ENCODE assay signal across 18 cellular contexts in the genomic region with DNA sequence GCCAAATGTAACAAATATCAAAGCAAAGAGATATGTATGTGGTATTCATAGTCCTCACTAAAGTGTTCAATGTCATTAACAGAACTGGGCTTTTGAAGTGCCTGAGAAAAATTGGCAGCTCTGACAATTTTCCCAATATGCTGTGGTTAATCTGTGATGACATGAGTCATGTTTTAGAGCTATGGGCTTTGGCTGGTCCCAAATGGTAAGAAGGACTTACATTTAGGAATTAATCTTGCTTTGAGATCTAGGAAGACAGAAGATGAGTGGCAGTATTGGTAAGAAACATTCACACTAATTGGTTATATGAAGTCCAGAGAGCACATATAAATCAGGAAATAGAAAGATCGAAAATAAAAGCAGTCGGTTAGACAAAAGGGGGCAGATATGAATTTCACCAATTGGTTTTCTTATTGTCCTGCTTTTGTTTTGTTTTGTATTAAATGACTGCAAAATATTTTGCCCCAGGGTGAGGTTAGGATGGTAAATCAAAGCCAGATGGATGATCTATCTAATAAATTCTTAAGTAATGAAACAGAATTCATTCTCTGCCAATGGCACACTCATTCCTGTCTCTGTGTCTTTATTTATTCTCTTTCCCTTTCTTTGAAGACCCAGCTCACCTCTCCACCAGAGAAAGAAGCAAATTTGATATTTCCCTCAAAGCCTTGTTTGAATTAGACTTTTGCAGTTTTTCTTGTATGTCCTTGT.
DNase-seq lines count a peak whose midpoint lies in the region; ATAC-seq and TF ChIP-seq lines count a peak whose summit lies in the region.
"Had no signal": no experiment of that assay in that cellular context is flagged by ENCODE, and none has a peak within 500 bp of the region (broad histone marks: within the 10 kb centered on the region; RNA-seq: fewer than 3 reads in every experiment).

No MANE protein-coding gene starts in this region.

- H3K4me2 ChIP-seq in SK-N-SH = no peak overlapping the region
- H3K4me2 ChIP-seq: BLaER1 had no signal

- peak overlapping the region; percentile 70 for H3K4me3 Mint-ChIP-seq in HFFc6
- no peak overlapping the region for H3K4me3 Mint-ChIP-seq in stimulated activated effector memory CD8-positive, alpha-beta T cell treated with anti-CD3 and anti-CD28 coated beads, Interleukin-12 subunit alpha, Interleukin-12 subunit beta, amount 100 ng/mL, for 72 hours
- H3K4me3 Mint-ChIP-seq: CD8-positive, alpha-beta T cell; T-helper 17 cell had no signal

- TF ChIP-seq CTCF in HFFc6 (IDR thresholded peaks at IDR 0.05) = no peak
- no peak for TF ChIP-seq CTCF in SK-N-SH (IDR thresholded peaks at IDR 0.05)
- TF ChIP-seq CTCF in testis (IDR thresholded peaks at IDR 0.05) = no peak
- no peak for TF ChIP-seq CTCF in esophagus squamous epithelium (IDR thresholded peaks at IDR 0.05)

- intact Hi-C loops in testis (cut with DNase I; ENCODE audit: low total_unique reads) (no loop called here), esophagus squamous epithelium (cut with DNase I) (no loop called here)

- no peaks in the 10 kb centered on the region for H3K27me3 Mint-ChIP-seq in HFFc6 (ENCODE audit: insufficient read depth)
- H3K27me3 Mint-ChIP-seq: T-helper 17 cell had no signal

- no peak overlapping the region for H3K4me3 ChIP-seq in SK-N-SH (ENCODE audit: low read depth in 2 of 2, low read length in 1 of 2)
- no peak overlapping the region for H3K4me3 ChIP-seq in testis
- no peak overlapping the region for H3K4me3 ChIP-seq in esophagus squamous epithelium
- H3K4me3 ChIP-seq: BLaER1 had no signal

- peak in 1 of 2 experiments; percentile 32; a peak in 1 of 4 replicates for TF ChIP-seq EP300 in SK-N-SH (IDR thresholded peaks at IDR 0.05; ENCODE audit: borderline replicate concordance in 1 of 2, low read depth in 1 of 2, low read length in 1 of 2)

- H3K9ac ChIP-seq in SK-N-SH = no peak overlapping the region
- H3K9ac ChIP-seq: BLaER1 had no signal

- no peak overlapping the region for H2AFZ ChIP-seq in SK-N-SH (ENCODE audit: low read depth)

- POLR2A ChIA-PET in SK-N-SH (lab: Yijun Ruan, JAX) = no interaction called here

- H3K27ac ChIP-seq in SK-N-SH (ENCODE audit: low read depth in 2 of 2, low read length in 1 of 2) (peak overlapping the region in 1 of 2 experiments; percentile 52; a peak in 2 of 4 replicates), testis (no peak overlapping the region), esophagus squamous epithelium (no peak overlapping the region)
- H3K27ac ChIP-seq: BLaER1 had no signal

- no peaks in the 10 kb centered on the region for H3F3A ChIP-seq in SK-N-SH (replicated peaks; ENCODE audit: insufficient read depth)

- no peaks in the 10 kb centered on the region for H4K20me1 ChIP-seq in SK-N-SH (ENCODE audit: insufficient read depth)
- H4K20me1 ChIP-seq: BLaER1 had no signal

- H3K79me2 ChIP-seq in SK-N-SH (ENCODE audit: insufficient read depth) = no peaks in the 10 kb centered on the region

- H3K4me1 ChIP-seq in SK-N-SH (ENCODE audit: control insufficient read depth in 1 of 2, insufficient read depth in 2 of 2, low read depth in 1 of 2, low read length in 1 of 2) = no peaks in the 10 kb centered on the region
- no peaks in the 10 kb centered on the region for H3K4me1 ChIP-seq in testis
- H3K4me1 ChIP-seq in esophagus squamous epithelium = no peaks in the 10 kb centered on the region
- H3K4me1 ChIP-seq: BLaER1 had no signal

- TF ChIP-seq RAD21 in SK-N-SH (IDR thresholded peaks at IDR 0.05; ENCODE audit: low read length) = no peak

- H3K27ac Mint-ChIP-seq in HFFc6 = peak overlapping the region; percentile 67
- H3K27ac Mint-ChIP-seq in stimulated activated effector memory CD8-positive, alpha-beta T cell treated with anti-CD3 and anti-CD28 coated beads, Interleukin-12 subunit alpha, Interleukin-12 subunit beta, amount 100 ng/mL, for 72 hours = no peak overlapping the region
- H3K27ac Mint-ChIP-seq: CD8-positive, alpha-beta T cell; T-helper 17 cell had no signal

- peak; percentile 69 for DNase-seq in EH (ENCODE audit: low read depth)
- DNase-seq in HFFc6 = peak; percentile 65
- DNase-seq in SK-N-SH = no peak
- DNase-seq in glomerular visceral epithelial cell (ENCODE audit: extremely low spot score) = peak; percentile 12
- DNase-seq in testis = no peak
- no peak for DNase-seq in stimulated activated effector memory CD8-positive, alpha-beta T cell treated with anti-CD3 and anti-CD28 coated beads, Interleukin-12 subunit alpha, Interleukin-12 subunit beta, amount 100 ng/mL, for 72 hours (ENCODE audit: low spot score in 2 of 2)
- no peak for DNase-seq in esophagus squamous epithelium (lab: John Stamatoyannopoulos, UW)
- DNase-seq: ACHN; CD8-positive, alpha-beta T cell; Karpas-422; NCI-H1417 treated with DMSO at 0.1 percent for 48 hours; NCI-H2029; NCI-H510A treated with DMSO at 0.1 percent for 48 hours; NCI-H82; SHP77; T-helper 17 cell had no signal

- H3K9me3 Mint-ChIP-seq in HFFc6 = no peaks in the 10 kb centered on the region; the same call in 1 of the 2 replicates
- H3K9me3 Mint-ChIP-seq in stimulated activated effector memory CD8-positive, alpha-beta T cell treated with anti-CD3 and anti-CD28 coated beads, Interleukin-12 subunit alpha, Interleukin-12 subunit beta, amount 100 ng/mL, for 72 hours = no peaks in the 10 kb centered on the region
- H3K9me3 Mint-ChIP-seq: CD8-positive, alpha-beta T cell had no signal

- no peaks in the 10 kb centered on the region for H3K36me3 ChIP-seq in SK-N-SH (replicated peaks in 1 of 2; ENCODE audit: control insufficient read depth in 1 of 2, insufficient read depth in 2 of 2, low read length in 1 of 2)
- H3K36me3 ChIP-seq in testis (ENCODE audit: low read depth, missing control alignments) = no peaks in the 10 kb centered on the region
- H3K36me3 ChIP-seq in esophagus squamous epithelium = no peaks in the 10 kb centered on the region
- H3K36me3 ChIP-seq: BLaER1 had no signal

- 5% methylated on average over 2 of the region's 2 CpGs for WGBS in SK-N-SH (ENCODE audit: low lambda C conversion rate)
- 82 to 100% methylated on average over 2 of the region's 2 CpGs for WGBS in testis, 2 donors
- whole genome bisulfite sequencing in esophagus squamous epithelium, 2 donors = 65 to 71% methylated on average over 2 of the region's 2 CpGs

- no peaks in the 10 kb centered on the region for H3K27me3 ChIP-seq in SK-N-SH (ENCODE audit: insufficient read depth)
- H3K27me3 ChIP-seq in testis = no peaks in the 10 kb centered on the region
- H3K27me3 ChIP-seq in esophagus squamous epithelium = no peaks in the 10 kb centered on the region

- no peaks in the 10 kb centered on the region for H3K9me3 ChIP-seq in SK-N-SH
- H3K9me3 ChIP-seq in testis = no peaks in the 10 kb centered on the region
- no peaks in the 10 kb centered on the region for H3K9me3 ChIP-seq in esophagus squamous epithelium
- H3K9me3 ChIP-seq: BLaER1 had no signal

- TF ChIP-seq POLR2A in testis (IDR thresholded peaks at IDR 0.05) = no peak
- TF ChIP-seq POLR2A in esophagus squamous epithelium (IDR thresholded peaks at IDR 0.05) = no peak

- H3K36me3 Mint-ChIP-seq in HFFc6 (ENCODE audit: low read depth) = no peaks in the 10 kb centered on the region; the same call in 1 of the 2 replicates
- H3K36me3 Mint-ChIP-seq in stimulated activated effector memory CD8-positive, alpha-beta T cell treated with anti-CD3 and anti-CD28 coated beads, Interleukin-12 subunit alpha, Interleukin-12 subunit beta, amount 100 ng/mL, for 72 hours = no peaks in the 10 kb centered on the region
- H3K36me3 Mint-ChIP-seq: CD8-positive, alpha-beta T cell had no signal

- peaks cover 48% of the 10 kb centered on the region for H3K4me1 Mint-ChIP-seq in HFFc6 (ENCODE audit: low read depth)
- no peaks in the 10 kb centered on the region for H3K4me1 Mint-ChIP-seq in stimulated activated effector memory CD8-positive, alpha-beta T cell treated with anti-CD3 and anti-CD28 coated beads, Interleukin-12 subunit alpha, Interleukin-12 subunit beta, amount 100 ng/mL, for 72 hours
- H3K4me1 Mint-ChIP-seq: T-helper 17 cell had no signal

- CTCF ChIA-PET in SK-N-SH (lab: Yijun Ruan, JAX) = no interaction called here

- H3K9me2 ChIP-seq in SK-N-SH = no peaks in the 10 kb centered on the region

- ATAC-seq in stimulated activated effector memory CD8-positive, alpha-beta T cell treated with anti-CD3 and anti-CD28 coated beads, Interleukin-12 subunit alpha, Interleukin-12 subunit beta, amount 100 ng/mL, for 72 hours = no peak
- ATAC-seq: CD8-positive, alpha-beta T cell; Panc1; T-helper 17 cell had no signal

TF ChIP-seq in SK-N-SH, 30 proteins besides CTCF, POLR2A, EP300 and RAD21:
- TF ChIP-seq JUND (IDR thresholded peaks at IDR 0.05) (peak; percentile 31), FOSL2 (IDR thresholded peaks at IDR 0.05; ENCODE audit: borderline replicate concordance, low read depth) (peak; percentile 28; the same call in 1 of the 2 replicates), TEAD4 (IDR thresholded peaks at IDR 0.05; ENCODE audit: borderline replicate concordance, insufficient read depth) (peak; percentile 27; the same call in 1 of the 2 replicates), SMC3 (IDR thresholded peaks at IDR 0.05; ENCODE audit: low read depth, low read length) (no peak), NFIC (IDR thresholded peaks at IDR 0.05; ENCODE audit: borderline replicate concordance) (peak; percentile 56), TAF1 (IDR thresholded peaks at IDR 0.05; ENCODE audit: borderline replicate concordance, low read depth, low read length) (no peak), TCF12 (IDR thresholded peaks at IDR 0.05) (peak; percentile 79)
- TF ChIP-seq, protein P1, sequence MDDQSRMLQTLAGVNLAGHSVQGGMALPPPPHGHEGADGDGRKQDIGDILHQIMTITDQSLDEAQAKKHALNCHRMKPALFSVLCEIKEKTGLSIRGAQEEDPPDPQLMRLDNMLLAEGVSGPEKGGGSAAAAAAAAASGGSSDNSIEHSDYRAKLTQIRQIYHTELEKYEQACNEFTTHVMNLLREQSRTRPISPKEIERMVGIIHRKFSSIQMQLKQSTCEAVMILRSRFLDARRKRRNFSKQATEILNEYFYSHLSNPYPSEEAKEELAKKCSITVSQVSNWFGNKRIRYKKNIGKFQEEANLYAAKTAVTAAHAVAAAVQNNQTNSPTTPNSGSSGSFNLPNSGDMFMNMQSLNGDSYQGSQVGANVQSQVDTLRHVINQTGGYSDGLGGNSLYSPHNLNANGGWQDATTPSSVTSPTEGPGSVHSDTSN (IDR thresholded peaks at IDR 0.05) = peak; percentile 80

Comparison
In these comparisons a context has a peak if more than half of its experiments do, and no peak if none do; other contexts are left out.
1. DNase-seq: peak in EH (single experiment), HFFc6 (single experiment) and glomerular visceral epithelial cell (single experiment); none in SK-N-SH (single experiment), testis (single experiment), stimulated activated effector memory CD8-positive, alpha-beta T cell treated with anti-CD3 and anti-CD28 coated beads, Interleukin-12 subunit alpha, Interleukin-12 subunit beta, amount 100 ng/mL, for 72 hours (0 of 2) and esophagus squamous epithelium (single experiment).